In the genomic region with DNA sequence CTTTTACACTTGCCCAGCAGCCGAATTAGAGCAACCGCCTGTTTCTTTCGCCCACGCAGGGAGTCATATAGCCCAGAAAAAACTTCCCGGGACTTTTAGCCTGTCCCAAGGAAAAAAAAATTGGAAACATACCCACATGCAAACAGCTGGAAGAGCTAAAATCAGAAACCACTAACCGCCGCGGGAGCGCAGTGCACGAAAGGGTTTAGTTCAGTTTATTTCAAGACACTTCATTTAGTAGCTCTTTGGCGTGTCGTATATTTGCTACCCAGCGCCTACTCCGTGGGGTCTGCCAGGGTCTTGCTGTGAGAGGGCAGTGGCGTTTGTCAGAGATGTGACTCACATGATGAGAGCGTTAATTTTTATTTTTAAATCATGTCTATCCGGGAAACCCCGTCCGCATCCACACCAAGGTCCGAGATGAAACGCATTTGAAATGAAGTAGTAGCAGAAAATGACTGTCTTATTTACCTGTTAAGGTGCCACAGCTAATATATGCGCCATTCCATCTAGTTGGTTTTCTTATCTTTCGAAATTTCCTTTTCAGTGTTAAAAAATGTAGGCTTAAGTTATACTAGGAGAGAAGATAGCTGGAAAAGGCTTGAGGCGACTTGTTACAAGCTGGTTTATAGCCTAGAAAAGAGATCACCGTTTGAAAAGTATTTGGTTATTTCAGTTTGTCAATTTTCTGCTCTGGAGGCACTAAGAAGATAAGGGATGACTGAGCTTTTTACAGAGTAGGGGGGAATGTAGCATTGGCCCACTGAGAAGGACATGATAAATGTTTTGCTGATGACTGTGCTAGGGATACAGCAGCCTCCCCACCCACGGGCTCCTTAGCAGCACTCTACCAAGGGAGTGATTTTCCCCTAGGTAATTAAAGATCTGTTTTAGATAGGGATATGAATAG, we compare ENCODE assay signal across 8 cellular contexts. TPM values are rescaled to one million over a fixed set of nuclear protein-coding genes. Genes with fewer than 3 reads are reported as not detected.
A peak's percentile ranks its signal among the peaks of the same experiment; 100 is the strongest.
DNase-seq lines count a peak whose midpoint lies in the region; ATAC-seq, FAIRE-seq and TF ChIP-seq lines count a peak whose summit lies in the region.

No MANE protein-coding gene starts in this region.

- DNase-seq in T-helper 1 cell (no peak), NCI-H748 (lab: John Stamatoyannopoulos, UW; ENCODE audit: unreplicated experiment) (peak; percentile 61), chondrocyte (ENCODE audit: low spot score) (no peak), memory B cell (ENCODE audit: low spot score in 2 of 2) (no peak), upper lobe of right lung (no peak), D721Med (ENCODE audit: insufficient read length, low spot score) (no peak), NCI-H2171 treated with DMSO at 0.1 percent for 48 hours (lab: John Stamatoyannopoulos, UW) (no peak)

- FAIRE-seq in D721Med (lab: Jason Lieb, UNC) = no peak

- H3K4me3 ChIP-seq in upper lobe of right lung = peak overlapping the region; percentile 73

- H3K27ac Mint-ChIP-seq in T-helper 1 cell treated with Interleukin-12 subunit alpha and Interleukin-12 subunit beta and Interleukin-4 antibody, amounts not matched to agents 30 μg/mL and 1 μg/mL, for 36 hours = no peak overlapping the region
- H3K27ac Mint-ChIP-seq in chondrocyte (ENCODE audit: unreplicated experiment) (peak overlapping the region; percentile 83), memory B cell (no peak overlapping the region)

- H3K27me3 ChIP-seq in upper lobe of right lung = peaks cover 19% of the 10 kb centered on the region

- peaks cover 9% of the 10 kb centered on the region for H3K36me3 Mint-ChIP-seq in T-helper 1 cell treated with Interleukin-12 subunit alpha and Interleukin-12 subunit beta and Interleukin-4 antibody, amounts not matched to agents 30 μg/mL and 1 μg/mL, for 36 hours (ENCODE audit: low read depth)
- peaks cover 13% of the 10 kb centered on the region for H3K36me3 Mint-ChIP-seq in chondrocyte (ENCODE audit: low read depth)
- H3K36me3 Mint-ChIP-seq in memory B cell = no peaks in the 10 kb centered on the region

- peaks cover 6% of the 10 kb centered on the region for H3K36me3 ChIP-seq in upper lobe of right lung

- H3K27me3 Mint-ChIP-seq in T-helper 1 cell treated with Interleukin-12 subunit alpha and Interleukin-12 subunit beta and Interleukin-4 antibody, amounts not matched to agents 30 μg/mL and 1 μg/mL, for 36 hours (ENCODE audit: low read depth) = peaks cover 60% of the 10 kb centered on the region
- no peaks in the 10 kb centered on the region for H3K27me3 Mint-ChIP-seq in chondrocyte (ENCODE audit: low read depth)
- peaks cover 11% of the 10 kb centered on the region for H3K27me3 Mint-ChIP-seq in memory B cell

- H3K4me1 ChIP-seq in upper lobe of right lung = peaks cover 5% of the 10 kb centered on the region

- H3K4me1 Mint-ChIP-seq in T-helper 1 cell treated with Interleukin-12 subunit alpha and Interleukin-12 subunit beta and Interleukin-4 antibody, amounts not matched to agents 30 μg/mL and 1 μg/mL, for 36 hours (ENCODE audit: low read depth) = peaks cover 20% of the 10 kb centered on the region
- H3K4me1 Mint-ChIP-seq in chondrocyte (ENCODE audit: low read depth) (peaks cover 42% of the 10 kb centered on the region), memory B cell (peaks cover 9% of the 10 kb centered on the region)

- ATAC-seq in memory B cell (ENCODE audit: low read depth) = no peak
- no peak for ATAC-seq in upper lobe of right lung

- H3K4me3 Mint-ChIP-seq in T-helper 1 cell treated with Interleukin-12 subunit alpha and Interleukin-12 subunit beta and Interleukin-4 antibody, amounts not matched to agents 30 μg/mL and 1 μg/mL, for 36 hours = peak overlapping the region; percentile 85
- H3K4me3 Mint-ChIP-seq in chondrocyte (ENCODE audit: unreplicated experiment) = peak overlapping the region; percentile 87
- peak overlapping the region; percentile 72 for H3K4me3 Mint-ChIP-seq in memory B cell

- no peaks in the 10 kb centered on the region for H3K9me3 Mint-ChIP-seq in T-helper 1 cell treated with Interleukin-12 subunit alpha and Interleukin-12 subunit beta and Interleukin-4 antibody, amounts not matched to agents 30 μg/mL and 1 μg/mL, for 36 hours
- H3K9me3 Mint-ChIP-seq in chondrocyte (ENCODE audit: low read depth) (no peaks in the 10 kb centered on the region), memory B cell (no peaks in the 10 kb centered on the region)

- no peaks in the 10 kb centered on the region for H3K9me3 ChIP-seq in upper lobe of right lung

- TF ChIP-seq CTCF in chondrocyte (IDR thresholded peaks at IDR 0.05) (no peak), upper lobe of right lung (IDR thresholded peaks at IDR 0.05) (no peak), D721Med (IDR thresholded peaks at IDR 0.05; ENCODE audit: insufficient read depth, missing control alignments) (no peak)

- intact Hi-C loops in upper lobe of right lung (cut with DNase I) = no loop called here

- peak overlapping the region; percentile 84 for H3K27ac ChIP-seq in upper lobe of right lung

RNA-seq across cellular contexts. Expression of gene KLF5, which starts 1.7 kb away (rescaled TPM):
- total RNA-seq in chondrocyte (7.0 to 8.4 TPM (median 7.9 TPM) in 3 replicates), upper lobe of right lung (53.7 TPM)
